1 cellular context compared by ENCODE assay signal in genomic region chr7:2258661-2259365, GRCh38.
A peak's percentile ranks its signal among the peaks of the same experiment; 100 is the strongest.
TF ChIP-seq lines count a peak whose summit lies in the region.

No MANE protein-coding gene starts in this region.

TF ChIP-seq in GM12878, 131 proteins besides CTCF, POLR2A, EP300 and RAD21 (continued from another document):
- TF ChIP-seq ATF3 (IDR thresholded peaks at IDR 0.05; ENCODE audit: borderline replicate concordance, extremely low read depth, low read depth, low read length) (no peak), NBN (IDR thresholded peaks at IDR 0.05) (peak; percentile 63), ASH2L (IDR thresholded peaks at IDR 0.05; ENCODE audit: borderline replicate concordance, low read depth) (no peak), ZNF217 (IDR thresholded peaks at IDR 0.05) (no peak; the same call in 1 of the 2 replicates), BHLHE40 (IDR thresholded peaks at IDR 0.05; ENCODE audit: borderline replicate concordance in 1 of 2, low read depth in 2 of 2, low read length in 1 of 2) (peak; percentile 55 to 77), FOXK2 (IDR thresholded peaks at IDR 0.05) (no peak), CHD2 (IDR thresholded peaks at IDR 0.05; ENCODE audit: borderline replicate concordance, low read depth, low read length) (peak; percentile 47; the same call in 1 of the 2 replicates), IRF3 (IDR thresholded peaks at IDR 0.05) (no peak), ZBED1 (IDR thresholded peaks at IDR 0.05; ENCODE audit: borderline replicate concordance) (no peak), RAD51 (IDR thresholded peaks at IDR 0.05) (no peak), MTA2 (IDR thresholded peaks at IDR 0.05; ENCODE audit: low read depth) (peak; percentile 63), PKNOX1 (IDR thresholded peaks at IDR 0.05) (0 out of 2 replicates have a peak, but pooled peaks have one; percentile 16), RUNX3 (IDR thresholded peaks at IDR 0.05; ENCODE audit: low read length) (peak; percentile 96), ZSCAN29 (IDR thresholded peaks at IDR 0.05) (no peak), KDM1A (IDR thresholded peaks at IDR 0.05; ENCODE audit: borderline replicate concordance) (no peak), SMAD1 (IDR thresholded peaks at IDR 0.05; ENCODE audit: low read depth, partially characterized antibody) (no peak), POLR2AphosphoS5 (IDR thresholded peaks at IDR 0.05; ENCODE audit: low read length) (no peak), ZBTB11 (CRISPR knock-in tag; IDR thresholded peaks at IDR 0.05) (no peak), RELA (IDR thresholded peaks at IDR 0.05; ENCODE audit: borderline replicate concordance, partially characterized antibody) (peak; percentile 92), MYB (IDR thresholded peaks at IDR 0.05; ENCODE audit: borderline replicate concordance, low read depth, low read length) (no peak), HDGF (IDR thresholded peaks at IDR 0.05) (peak; percentile 80; the same call in 1 of the 2 replicates), CUX1 (IDR thresholded peaks at IDR 0.05; ENCODE audit: insufficient replicate concordance, low read depth, low read length) (no peak), HCFC1 (IDR thresholded peaks at IDR 0.05; ENCODE audit: low read length) (no peak), HSF1 (IDR thresholded peaks at IDR 0.05; ENCODE audit: low read depth, low read length) (no peak), ESRRA (IDR thresholded peaks at IDR 0.05; ENCODE audit: low read length) (no peak), PBX3 (IDR thresholded peaks at IDR 0.05; ENCODE audit: insufficient replicate concordance, low read depth, low read length) (no peak), ZZZ3 (IDR thresholded peaks at IDR 0.05; ENCODE audit: control insufficient read depth, insufficient read length, low read depth) (no peak), ZNF622 (IDR thresholded peaks at IDR 0.05) (no peak), TBL1XR1 (IDR thresholded peaks at IDR 0.05; ENCODE audit: low read depth, low read length) (peak; percentile 54; the same call in 1 of the 2 replicates), CBFB (IDR thresholded peaks at IDR 0.05; ENCODE audit: low read depth) (peak; percentile 60; the same call in 1 of the 2 replicates), STAT3 (IDR thresholded peaks at IDR 0.05; ENCODE audit: low read depth, low read length) (no peak), SREBF2 (IDR thresholded peaks at IDR 0.05; ENCODE audit: low read length) (no peak)
